3 cellular contexts compared by ENCODE assay signal in the genomic region with DNA sequence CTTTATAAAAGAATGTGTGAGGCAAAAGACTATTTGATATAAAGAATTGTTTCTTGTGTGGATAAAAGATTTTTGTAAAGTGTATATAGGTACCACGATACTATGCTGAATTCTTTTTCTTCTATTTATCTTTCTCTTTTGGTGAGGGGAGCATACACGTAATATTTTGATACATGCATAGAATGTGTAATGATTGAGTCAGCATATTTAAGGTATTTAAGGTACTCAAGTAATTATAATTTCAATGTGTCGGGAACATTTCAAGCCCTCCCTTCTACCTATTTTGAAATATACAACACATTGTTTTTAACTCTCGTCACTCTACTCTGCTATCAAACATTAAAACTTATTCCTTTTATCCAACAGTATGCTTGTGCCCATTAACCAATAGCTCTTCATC.
TF ChIP-seq lines count a peak whose summit lies in the region.

No MANE protein-coding gene starts in this region.

TF ChIP-seq in HepG2, 621 proteins besides CTCF, POLR2A, EP300 and RAD21:
- TF ChIP-seq, protein P1, sequence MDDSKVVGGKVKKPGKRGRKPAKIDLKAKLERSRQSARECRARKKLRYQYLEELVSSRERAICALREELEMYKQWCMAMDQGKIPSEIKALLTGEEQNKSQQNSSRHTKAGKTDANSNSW (CRISPR knock-in tag; IDR thresholded peaks at IDR 0.05; ENCODE audit: borderline replicate concordance) = no peak
- TF ChIP-seq ZNF251 (CRISPR knock-in tag; IDR thresholded peaks at IDR 0.05) (no peak), MAFF (IDR thresholded peaks at IDR 0.05; ENCODE audit: low read depth, low read length) (peak; percentile 72), MAFK (conservative IDR thresholded peaks at IDR 0.05 in 1 of 2, IDR thresholded peaks at IDR 0.05 in 1 of 2; ENCODE audit: low read length in 2 of 2) (peak; percentile 71 to 82), ELF4 (CRISPR knock-in tag; IDR thresholded peaks at IDR 0.05; ENCODE audit: borderline replicate concordance) (no peak)

TF ChIP-seq in IMR-90, 13 proteins besides CTCF, POLR2A, EP300 and RAD21:
- TF ChIP-seq MAFK (IDR thresholded peaks at IDR 0.05; ENCODE audit: low read depth, low read length) = peak; percentile 70; the same call in 1 of the 2 replicates
- TF ChIP-seq RFX5 (IDR thresholded peaks at IDR 0.05; ENCODE audit: low read depth, low read length) = no peak
TF ChIP-seq in IMR-90: peak in this region for 1.

TF ChIP-seq in H1, 55 proteins besides CTCF, POLR2A, EP300 and RAD21:
- TF ChIP-seq GABPA (IDR thresholded peaks at IDR 0.05; ENCODE audit: borderline replicate concordance, insufficient read depth, low read length) (no peak), SIX5 (IDR thresholded peaks at IDR 0.05; ENCODE audit: low read depth, low read length) (no peak), KDM4A (IDR thresholded peaks at IDR 0.05; ENCODE audit: low read depth, low read length, severe bottlenecking) (no peak), SP1 (IDR thresholded peaks at IDR 0.05; ENCODE audit: low read depth, low read length) (no peak), TCF12 (IDR thresholded peaks at IDR 0.05; ENCODE audit: low read depth, low read length) (no peak), POU5F1 (IDR thresholded peaks at IDR 0.05; ENCODE audit: low read depth, low read length) (no peak), POLR2AphosphoS5 (IDR thresholded peaks at IDR 0.05; ENCODE audit: low read depth, low read length) (no peak), MAFK (IDR thresholded peaks at IDR 0.05; ENCODE audit: low read depth, low read length) (no peak), RFX5 (IDR thresholded peaks at IDR 0.05; ENCODE audit: borderline replicate concordance, low read depth, low read length) (no peak), SP4 (IDR thresholded peaks at IDR 0.05; ENCODE audit: low read length) (no peak), RBBP5 (IDR thresholded peaks at IDR 0.05; ENCODE audit: borderline replicate concordance, low read depth, low read length) (no peak), TEAD4 (IDR thresholded peaks at IDR 0.05; ENCODE audit: low read depth, low read length) (no peak), SUZ12 (IDR thresholded peaks at IDR 0.05; ENCODE audit: low read length) (no peak), HDAC2 (IDR thresholded peaks at IDR 0.05; ENCODE audit: borderline replicate concordance in 1 of 2, low read depth in 2 of 2, low read length in 2 of 2) (no peak), SAP30 (IDR thresholded peaks at IDR 0.05; ENCODE audit: insufficient read depth, insufficient replicate concordance, low read length) (no peak), BCL11A (IDR thresholded peaks at IDR 0.05; ENCODE audit: low read depth in 2 of 2, low read length in 2 of 2) (no peak), HDAC6 (IDR thresholded peaks at IDR 0.05; ENCODE audit: low read depth, low read length) (no peak), CTBP2 (IDR thresholded peaks at IDR 0.05; ENCODE audit: borderline replicate concordance, insufficient read depth, insufficient read length, low read length) (no peak), ZNF274 (IDR thresholded peaks at IDR 0.05; ENCODE audit: borderline replicate concordance, extremely low read depth, low read length) (no peak)
